12 cellular contexts compared by ENCODE assay signal in genomic region chr7:32761451-32762320, GRCh38.
A peak's percentile ranks its signal among the peaks of the same experiment; 100 is the strongest.
DNase-seq lines count a peak whose midpoint lies in the region; ATAC-seq and TF ChIP-seq lines count a peak whose summit lies in the region.
"Had no signal": no experiment of that assay in that cellular context is flagged by ENCODE, and none has a peak within 500 bp of the region (broad histone marks: within the 10 kb centered on the region; RNA-seq: fewer than 3 reads in every experiment).

No MANE protein-coding gene starts in this region.

- no peaks in the 10 kb centered on the region for H3K9me3 ChIP-seq in T-helper 17 cell (ENCODE audit: control insufficient read depth, low read length, poor library complexity, severe bottlenecking)

- POLR2A ChIA-PET in AG04449 (lab: Yijun Ruan, JAX) = no interaction called here

- H3K27ac Mint-ChIP-seq in T-helper 17 cell (no peak overlapping the region), naive B cell (peak overlapping the region in 1 of 6 donors; percentile 49)

- DNase-seq in AG04449 (ENCODE audit: low read depth, low spot score) = no peak
- no peak for DNase-seq in T-helper 17 cell
- no peak for DNase-seq in epithelial cell of proximal tubule (ENCODE audit: low read depth)
- no peak for DNase-seq in naive B cell
- no peak for DNase-seq in SKM-1 (lab: John Stamatoyannopoulos, UW; ENCODE audit: unreplicated experiment)
- no peak for DNase-seq in activated CD8-positive, alpha-beta memory T cell treated with anti-CD3 and anti-CD28 coated beads, Interleukin-2, amount 50 U/mL, for 48 hours
- DNase-seq: GDM1, KG1, T1000 had no signal

- H3K4me1 Mint-ChIP-seq in T-helper 17 cell (peaks cover 12% of the 10 kb centered on the region), naive B cell (peaks cover 14 to 24% (median 22%) of the 10 kb centered on the region in 3 donors)

- ATAC-seq in T-helper 17 cell (no peak), naive B cell (ENCODE audit: low read depth in 2 of 2) (peak; percentile 49 to 51), HG02759 (IDR thresholded peaks at IDR 0.05; ENCODE audit: unreplicated experiment) (no peak), GM21576 (IDR thresholded peaks at IDR 0.05; ENCODE audit: unreplicated experiment) (no peak)

- CTCF ChIA-PET in AG04449 (lab: Yijun Ruan, JAX) = interaction anchor here (0.9 to 2.8 kb wide), 4 partner anchors 85 to 481 kb away, joined by 3 to 22 read pairs (median 3); partner anchors contain the start of gene RP9

- H3K4me3 ChIP-seq in AG04449 (ENCODE audit: low read depth, low read length) (peak overlapping the region; percentile 36), epithelial cell of proximal tubule (ENCODE audit: low read depth, low read length) (peak overlapping the region; percentile 41)

- peak overlapping the region; percentile 45 for H3K4me3 Mint-ChIP-seq in T-helper 17 cell
- H3K4me3 Mint-ChIP-seq in naive B cell = peak overlapping the region; percentile 22 to 85 (median 80)
- H3K4me3 Mint-ChIP-seq: central memory CD8-positive, alpha-beta T cell had no signal

- H3K9me3 Mint-ChIP-seq in naive B cell = no peaks in the 10 kb centered on the region
- H3K9me3 Mint-ChIP-seq: central memory CD8-positive, alpha-beta T cell had no signal

- peaks cover 40% of the 10 kb centered on the region for H3K27me3 Mint-ChIP-seq in T-helper 17 cell
- peaks cover 40 to 42% (median 42%) of the 10 kb centered on the region in 3 donors for H3K27me3 Mint-ChIP-seq in naive B cell

- TF ChIP-seq CTCF in AG04449 (IDR thresholded peaks at IDR 0.05; ENCODE audit: insufficient read depth, low read length, missing control alignments) (no peak), epithelial cell of proximal tubule (conservative IDR thresholded peaks at IDR 0.05; ENCODE audit: low read depth, low read length) (peak; percentile 17)

- peaks cover 12% of the 10 kb centered on the region for H3K36me3 Mint-ChIP-seq in T-helper 17 cell (ENCODE audit: low read depth)
- H3K36me3 Mint-ChIP-seq in naive B cell = peaks cover 0 to 8% of the 10 kb centered on the region in 2 donors

Comparison
In these comparisons a context has a peak if more than half of its experiments do, and no peak if none do; other contexts are left out.
1. ATAC-seq: peak in naive B cell (2 of 2); none in T-helper 17 cell (single experiment), HG02759 (single experiment) and GM21576 (single experiment).